In the genomic region with DNA sequence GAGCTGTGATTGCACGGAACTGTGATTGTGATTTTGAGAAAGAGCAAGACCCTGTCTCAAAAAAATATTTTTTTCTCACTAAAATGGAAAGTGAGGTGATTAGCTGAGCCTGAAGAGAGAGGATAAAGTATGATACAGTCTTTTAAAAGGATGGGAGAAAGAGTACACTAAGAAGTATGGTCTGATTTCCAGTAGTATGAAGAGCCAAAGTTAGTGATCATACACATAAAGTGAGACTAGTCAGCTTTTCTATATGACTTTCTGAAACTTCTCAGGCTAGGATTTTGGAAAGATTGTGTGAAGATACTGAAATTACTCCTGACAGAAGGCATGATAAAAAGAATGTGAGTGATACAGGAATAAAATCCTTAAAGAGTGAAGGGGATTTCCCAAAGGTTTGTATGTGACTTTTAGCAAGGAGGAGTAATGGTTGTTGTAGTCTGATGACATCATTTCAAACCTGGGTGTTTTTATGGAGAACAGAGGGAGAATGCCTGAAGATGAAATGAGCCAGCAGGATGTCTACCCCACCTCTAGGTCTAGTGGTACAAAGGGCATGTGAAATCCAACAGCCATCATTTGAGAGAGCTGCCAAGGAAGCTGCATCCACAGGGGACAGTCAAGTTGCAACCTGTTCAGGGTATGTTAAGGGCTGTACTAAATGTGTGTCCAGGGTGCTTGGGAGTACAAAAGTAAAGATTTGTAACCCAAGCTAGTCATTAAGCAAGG, we compare ENCODE assay signal across 2 cellular contexts.
TF ChIP-seq lines count a peak whose summit lies in the region.

No MANE protein-coding gene starts in this region.

TF ChIP-seq in IMR-90, 13 proteins besides CTCF, POLR2A, EP300 and RAD21 (continued from another document):
- TF ChIP-seq BHLHE40 (IDR thresholded peaks at IDR 0.05; ENCODE audit: low read depth, low read length) (no peak), FOS (IDR thresholded peaks at IDR 0.05; ENCODE audit: low read depth, low read length) (no peak), RFX5 (IDR thresholded peaks at IDR 0.05; ENCODE audit: low read depth, low read length) (no peak)
TF ChIP-seq in IMR-90: peak in this region for 0.

TF ChIP-seq in SK-N-SH, 30 proteins besides CTCF, POLR2A, EP300 and RAD21 (continued from another document):
- TF ChIP-seq PBX3 (IDR thresholded peaks at IDR 0.05) = peak; percentile 72
